17 cellular contexts compared by ENCODE assay signal in the genomic region with DNA sequence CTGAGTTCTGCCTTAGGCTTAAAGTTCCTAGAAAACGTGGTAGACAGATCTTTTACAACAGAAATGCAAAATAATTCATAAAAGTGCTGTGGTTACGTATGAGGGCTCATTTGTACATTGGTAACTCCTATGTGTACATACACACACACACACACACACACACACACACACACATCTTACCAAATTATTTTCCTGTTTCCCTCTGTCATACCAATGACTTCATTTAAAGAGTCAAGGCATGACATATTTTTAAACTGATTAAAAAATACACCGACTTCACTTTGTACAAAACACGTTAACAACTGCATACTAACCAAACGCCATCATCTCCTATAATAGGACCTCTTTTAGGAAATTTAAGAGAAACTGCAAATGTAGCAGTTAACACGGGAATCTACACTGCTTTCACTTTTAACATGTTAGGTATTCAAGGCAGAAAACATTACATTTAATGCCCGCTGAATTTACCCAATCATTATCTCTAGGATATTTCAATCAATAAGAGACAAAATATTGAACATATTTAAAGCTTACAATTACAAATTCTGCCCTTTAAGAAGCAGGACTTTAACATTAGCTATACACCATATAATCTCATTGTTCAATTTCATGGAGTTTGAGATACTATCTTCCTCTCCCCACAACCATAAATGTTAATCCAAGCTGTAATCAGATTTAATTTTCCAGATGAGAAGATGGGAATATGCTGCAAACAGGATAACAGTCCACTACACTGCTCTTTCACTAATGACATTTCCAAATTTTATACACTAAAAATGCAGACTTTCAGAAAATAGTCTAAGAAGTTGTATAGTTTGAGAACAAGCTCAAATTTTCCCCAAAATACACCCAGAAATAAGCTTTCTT.
DNase-seq lines count a peak whose midpoint lies in the region; ATAC-seq, FAIRE-seq and TF ChIP-seq lines count a peak whose summit lies in the region.
"Had no signal": no experiment of that assay in that cellular context is flagged by ENCODE, and none has a peak within 500 bp of the region (broad histone marks: within the 10 kb centered on the region; RNA-seq: fewer than 3 reads in every experiment).

No MANE protein-coding gene starts in this region.

- H3K27ac Mint-ChIP-seq in CD8-positive, alpha-beta T cell, result no peak overlapping the region
- H3K27ac Mint-ChIP-seq in activated naive CD8-positive, alpha-beta T cell treated with anti-CD3 and anti-CD28 coated beads for 36 hours, result no peak overlapping the region
- H3K27ac Mint-ChIP-seq in memory B cell, result peak overlapping the region; percentile 7

- H3K9me3 Mint-ChIP-seq in CD8-positive, alpha-beta T cell, result no peaks in the 10 kb centered on the region
- no peaks in the 10 kb centered on the region for H3K9me3 Mint-ChIP-seq in activated naive CD8-positive, alpha-beta T cell treated with anti-CD3 and anti-CD28 coated beads for 36 hours
- H3K9me3 Mint-ChIP-seq in memory B cell, result no peaks in the 10 kb centered on the region

- POLR2A ChIA-PET in CD8-positive, alpha-beta T cell (lab: Charles Lee), result no interaction called here

- no peaks in the 10 kb centered on the region for H3K9me3 ChIP-seq in CD8-positive, alpha-beta T cell (ENCODE audit: low read length)
- H3K9me3 ChIP-seq: transverse colon had no signal

- peaks cover 12% of the 10 kb centered on the region for H3K4me1 Mint-ChIP-seq in CD8-positive, alpha-beta T cell (ENCODE audit: low read depth)
- H3K4me1 Mint-ChIP-seq in activated naive CD8-positive, alpha-beta T cell treated with anti-CD3 and anti-CD28 coated beads for 36 hours, result peaks cover 17% of the 10 kb centered on the region
- H3K4me1 Mint-ChIP-seq in memory B cell, result peaks cover 5% of the 10 kb centered on the region

- no peaks in the 10 kb centered on the region for H3K36me3 ChIP-seq in CD8-positive, alpha-beta T cell (ENCODE audit: insufficient read depth, low read length)
- H3K36me3 ChIP-seq: transverse colon, WERI-Rb-1 had no signal

- CTCF ChIA-PET in CD8-positive, alpha-beta T cell (lab: Charles Lee), result interaction anchor here (0.6 kb wide), 1 partner anchor 69 kb away, joined by 3 read pairs; no protein-coding TSS in a partner anchor

- H3K27me3 ChIP-seq in CD8-positive, alpha-beta T cell (ENCODE audit: insufficient read depth, low read length), result no peaks in the 10 kb centered on the region
- H3K27me3 ChIP-seq: hepatocyte, transverse colon had no signal

- peak overlapping the region; percentile 27 for H3K4me3 Mint-ChIP-seq in CD8-positive, alpha-beta T cell
- peak overlapping the region; percentile 0 for H3K4me3 Mint-ChIP-seq in activated naive CD8-positive, alpha-beta T cell treated with anti-CD3 and anti-CD28 coated beads for 36 hours
- H3K4me3 Mint-ChIP-seq in memory B cell, result peak overlapping the region; percentile 58

- no peak for ATAC-seq in CD8-positive, alpha-beta T cell
- ATAC-seq in memory B cell (ENCODE audit: low read depth), result no peak
- ATAC-seq in GM18858 (IDR thresholded peaks at IDR 0.05; ENCODE audit: unreplicated experiment), result no peak

- no peaks in the 10 kb centered on the region for H3K4me1 ChIP-seq in CD8-positive, alpha-beta T cell (ENCODE audit: insufficient read depth, low read length)

- TF ChIP-seq CTCF in CD8-positive, alpha-beta T cell (IDR thresholded peaks at IDR 0.05), result no peak

- H3K27me3 Mint-ChIP-seq in CD8-positive, alpha-beta T cell (ENCODE audit: low read depth), result no peaks in the 10 kb centered on the region
- no peaks in the 10 kb centered on the region for H3K27me3 Mint-ChIP-seq in activated naive CD8-positive, alpha-beta T cell treated with anti-CD3 and anti-CD28 coated beads for 36 hours
- no peaks in the 10 kb centered on the region for H3K27me3 Mint-ChIP-seq in memory B cell

- no peak overlapping the region for H3K4me3 ChIP-seq in CD8-positive, alpha-beta T cell (ENCODE audit: low read depth, low read length)
- H3K4me3 ChIP-seq: hepatocyte, SK-N-MC, transverse colon had no signal

- FAIRE-seq in H54 (lab: Jason Lieb, UNC), result peak; percentile 96

- DNase-seq in CD8-positive, alpha-beta T cell, result no peak
- no peak for DNase-seq in H54 (ENCODE audit: insufficient read length, low spot score)
- DNase-seq in activated naive CD8-positive, alpha-beta T cell treated with anti-CD3 and anti-CD28 coated beads for 36 hours, result no peak
- no peak for DNase-seq in memory B cell (ENCODE audit: low spot score in 2 of 2)
- DNase-seq in NCI-H526 treated with DMSO at 0.1 percent for 48 hours (lab: John Stamatoyannopoulos, UW), result no peak
- no peak for DNase-seq in DMS 273 treated with DMSO at 0.1 percent for 48 hours (lab: John Stamatoyannopoulos, UW)
- DNase-seq in DMS 273 (lab: John Stamatoyannopoulos, UW; ENCODE audit: unreplicated experiment), result no peak
- DNase-seq: activated CD8-positive, alpha-beta memory T cell treated with anti-CD3 and anti-CD28 coated beads, Interleukin-2, amount 50 U/mL, for 4 hours; amygdala; erythroblast; MV-4-11; stimulated activated CD4-positive, alpha-beta T cell treated with anti-CD3 and anti-CD28 coated beads, Interleukin-2, amount 100 ng/mL, for 24 hours; transverse colon; WERI-Rb-1 had no signal

- intact Hi-C loops in CD8-positive, alpha-beta T cell (cut with DNase I, micrococcal nuclease), result no loop called here

- H3K27ac ChIP-seq in CD8-positive, alpha-beta T cell (ENCODE audit: low read depth, low read length), result no peak overlapping the region
- H3K27ac ChIP-seq: hepatocyte, SK-N-MC, transverse colon, WERI-Rb-1 had no signal

- no peak for TF ChIP-seq POLR2A in H54 (IDR thresholded peaks at IDR 0.05; ENCODE audit: low read depth, low read length)

- peaks cover 7% of the 10 kb centered on the region for H3K36me3 Mint-ChIP-seq in CD8-positive, alpha-beta T cell
- peaks cover 10% of the 10 kb centered on the region for H3K36me3 Mint-ChIP-seq in activated naive CD8-positive, alpha-beta T cell treated with anti-CD3 and anti-CD28 coated beads for 36 hours
- peaks cover 5% of the 10 kb centered on the region for H3K36me3 Mint-ChIP-seq in memory B cell

Comparison
In these comparisons a context has a peak if more than half of its experiments do, and no peak if none do; other contexts are left out.
1. H3K4me3 Mint-ChIP-seq: peak in every context shown above with its lines; median percentile 58 in memory B cell; 27 in CD8-positive, alpha-beta T cell; 0 in activated naive CD8-positive, alpha-beta T cell treated with anti-CD3 and anti-CD28 coated beads for 36 hours.